ENCODE assay signal across 14 cellular contexts in the genomic region with DNA sequence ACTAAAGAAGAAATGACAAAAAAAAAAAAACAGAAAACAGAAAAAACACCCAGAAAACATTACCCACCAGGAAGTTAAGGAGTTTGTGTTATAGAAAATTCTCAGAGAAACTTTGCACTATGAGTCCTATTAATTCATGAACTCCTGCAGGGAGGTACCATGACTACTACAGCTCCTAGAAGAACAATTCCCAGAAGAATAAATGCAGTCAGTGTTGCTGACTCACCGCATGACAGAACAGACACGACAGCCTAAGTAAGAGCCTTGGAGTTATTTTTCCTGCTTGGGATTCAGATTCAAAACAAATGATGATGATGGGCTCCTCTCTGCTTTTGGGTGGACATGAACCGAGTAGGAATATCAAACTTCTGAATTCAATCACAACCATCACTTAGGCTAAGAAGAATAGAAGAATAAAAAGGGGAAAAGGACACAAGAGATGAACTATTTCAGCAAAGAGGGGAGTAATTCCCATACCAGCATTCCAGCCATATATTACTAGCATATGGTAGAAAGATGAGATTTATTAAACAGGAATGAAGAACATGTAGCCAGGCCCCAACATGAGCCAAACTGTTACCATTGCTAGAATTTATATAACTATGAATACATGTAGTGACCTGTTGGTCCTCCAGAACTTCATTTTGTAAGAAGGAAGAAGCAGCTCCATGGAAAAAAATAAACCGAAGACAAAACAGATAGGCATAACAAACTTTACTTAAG.
DNase-seq lines count a peak whose midpoint lies in the region; ATAC-seq, FAIRE-seq and TF ChIP-seq lines count a peak whose summit lies in the region.
"Had no signal": no experiment of that assay in that cellular context is flagged by ENCODE, and none has a peak within 500 bp of the region (broad histone marks: within the 10 kb centered on the region; RNA-seq: fewer than 3 reads in every experiment).

No MANE protein-coding gene starts in this region.

- TF ChIP-seq CTCF in SK-N-SH (IDR thresholded peaks at IDR 0.05) (no peak), epithelial cell of esophagus (IDR thresholded peaks at IDR 0.05; ENCODE audit: insufficient read depth, low read depth, low read length, missing control alignments) (no peak)

- H3K79me2 ChIP-seq in SK-N-SH (ENCODE audit: insufficient read depth) = no peaks in the 10 kb centered on the region

- H3K9ac ChIP-seq in SK-N-SH (no peak overlapping the region), neuronal stem cell (ENCODE audit: low read depth, low read length, poor library complexity) (no peak overlapping the region)
- H3K9ac ChIP-seq: BLaER1 treated with 17β-estradiol and CSF1 and Interleukin-3, amounts not matched to agents 10 nM and 100 nM had no signal

- no peak overlapping the region for H2BK12ac ChIP-seq in neuronal stem cell (ENCODE audit: low read length)

- no peak overlapping the region for H2BK15ac ChIP-seq in neuronal stem cell (ENCODE audit: low read length)

- 39% methylated on average over 4 of the region's 4 CpGs for WGBS in SK-N-SH (ENCODE audit: low lambda C conversion rate)
- no CpG with 5 or more reads among the region's 4 CpGs for WGBS in neuronal stem cell (ENCODE audit: extremely low coverage in 2 of 2, insufficient read length in 2 of 2, insufficient replicate concordance in 1 of 2), 2 donors

- no peak overlapping the region for H2BK5ac ChIP-seq in neuronal stem cell (ENCODE audit: low read length)

- H4K20me1 ChIP-seq in SK-N-SH (ENCODE audit: insufficient read depth) = no peaks in the 10 kb centered on the region
- H4K20me1 ChIP-seq: BLaER1 treated with 17β-estradiol and CSF1 and Interleukin-3, amounts not matched to agents 10 nM and 100 nM had no signal

- H3K4me1 ChIP-seq in SK-N-SH (ENCODE audit: control insufficient read depth in 1 of 2, insufficient read depth in 2 of 2, low read depth in 1 of 2, low read length in 1 of 2) (peaks cover 0 to 12% of the 10 kb centered on the region in 2 experiments; a peak in 2 of 4 replicates), neuronal stem cell (ENCODE audit: control insufficient read depth in 2 of 2, insufficient read depth in 1 of 2, low read depth in 1 of 2, low read length in 2 of 2) (peaks cover 0 to 13% of the 10 kb centered on the region in 2 donors)
- H3K4me1 ChIP-seq: BLaER1 treated with 17β-estradiol and CSF1 and Interleukin-3, amounts not matched to agents 10 nM and 100 nM; gastroesophageal sphincter had no signal

- ATAC-seq in HG03039 (IDR thresholded peaks at IDR 0.05; ENCODE audit: unreplicated experiment) = no peak
- ATAC-seq in GM19035 (IDR thresholded peaks at IDR 0.05; ENCODE audit: unreplicated experiment) = no peak
- no peak for ATAC-seq in HG03025 (IDR thresholded peaks at IDR 0.05; ENCODE audit: low FRiP score, unreplicated experiment)
- ATAC-seq: gastroesophageal sphincter had no signal

- H4K8ac ChIP-seq in neuronal stem cell (ENCODE audit: low read depth, low read length) = no peak overlapping the region

- H3K27me3 ChIP-seq in SK-N-SH (ENCODE audit: insufficient read depth) (no peaks in the 10 kb centered on the region), neuronal stem cell (ENCODE audit: control insufficient read depth in 3 of 3, insufficient read depth in 3 of 3, low read depth in 1 of 3, low read length in 3 of 3) (no peaks in the 10 kb centered on the region)
- H3K27me3 ChIP-seq: BLaER1 treated with 17β-estradiol and CSF1 and Interleukin-3, amounts not matched to agents 10 nM and 100 nM; gastroesophageal sphincter had no signal

- H3K36me3 ChIP-seq in SK-N-SH (replicated peaks in 1 of 2; ENCODE audit: control insufficient read depth in 1 of 2, insufficient read depth in 2 of 2, low read length in 1 of 2) (no peaks in the 10 kb centered on the region), neuronal stem cell (replicated peaks in 1 of 2; ENCODE audit: control insufficient read depth in 2 of 2, insufficient read depth in 2 of 2, low read length in 2 of 2) (no peaks in the 10 kb centered on the region)
- H3K36me3 ChIP-seq: BLaER1 treated with 17β-estradiol and CSF1 and Interleukin-3, amounts not matched to agents 10 nM and 100 nM; gastroesophageal sphincter had no signal

- TF ChIP-seq RAD21 in SK-N-SH (IDR thresholded peaks at IDR 0.05; ENCODE audit: low read length) = no peak

- H3K9me3 ChIP-seq in SK-N-SH (no peaks in the 10 kb centered on the region), neuronal stem cell (replicated peaks in 1 of 2; ENCODE audit: control insufficient read depth in 2 of 2, insufficient read depth in 1 of 2, low read depth in 1 of 2, low read length in 2 of 2) (no peaks in the 10 kb centered on the region)
- H3K9me3 ChIP-seq: gastroesophageal sphincter had no signal

- H3K4me3 ChIP-seq in SK-N-SH (ENCODE audit: low read depth in 2 of 2, low read length in 1 of 2) (no peak overlapping the region), epithelial cell of esophagus (ENCODE audit: low read length) (no peak overlapping the region), neuronal stem cell (ENCODE audit: low read length in 2 of 2) (no peak overlapping the region)
- H3K4me3 ChIP-seq: BLaER1 treated with 17β-estradiol and CSF1 and Interleukin-3, amounts not matched to agents 10 nM and 100 nM; gastroesophageal sphincter had no signal

- DNase-seq in EL = peak; percentile 79
- no peak for DNase-seq in SK-N-SH
- DNase-seq in epithelial cell of esophagus (ENCODE audit: low read depth) = peak; percentile 77
- DNase-seq in neuronal stem cell (ENCODE audit: low spot score) = no peak
- DNase-seq in GM12892 (ENCODE audit: insufficient read length) = no peak
- DNase-seq: activated CD4-positive, CD25-positive, alpha-beta regulatory T cell; cortex of kidney; NCI-H1092 had no signal

- no peaks in the 10 kb centered on the region for H3K79me1 ChIP-seq in neuronal stem cell (ENCODE audit: low read depth, low read length)

- H3K14ac ChIP-seq in neuronal stem cell (ENCODE audit: low read length) = no peak overlapping the region

- H3K4ac ChIP-seq in neuronal stem cell (ENCODE audit: low read length) = no peak overlapping the region

- H3K18ac ChIP-seq in neuronal stem cell (ENCODE audit: low read length) = no peak overlapping the region

- H3F3A ChIP-seq in SK-N-SH (replicated peaks; ENCODE audit: insufficient read depth) = no peaks in the 10 kb centered on the region

- H3K4me2 ChIP-seq in SK-N-SH (peak overlapping the region; percentile 40; the same call in 1 of the 2 replicates), neuronal stem cell (ENCODE audit: insufficient read depth, low read length, poor library complexity, severe bottlenecking) (no peak overlapping the region)
- H3K4me2 ChIP-seq: BLaER1 treated with 17β-estradiol and CSF1 and Interleukin-3, amounts not matched to agents 10 nM and 100 nM had no signal

- no peak for TF ChIP-seq POLR2A in GM12892 (IDR thresholded peaks at IDR 0.05; ENCODE audit: low read depth, low read length)

- CTCF ChIA-PET in SK-N-SH (lab: Yijun Ruan, JAX) = no interaction called here

- POLR2A ChIA-PET in SK-N-SH (lab: Yijun Ruan, JAX) = no interaction called here

- H3K23ac ChIP-seq in neuronal stem cell (ENCODE audit: low read depth, low read length, poor library complexity) = no peak overlapping the region

- no peak overlapping the region for H2AFZ ChIP-seq in SK-N-SH (ENCODE audit: low read depth)
- H2AFZ ChIP-seq in neuronal stem cell (ENCODE audit: low read length) = peak overlapping the region; percentile 23

- H4K91ac ChIP-seq in neuronal stem cell (ENCODE audit: low read depth, low read length, poor library complexity) = no peak overlapping the region

- H3K27ac ChIP-seq in SK-N-SH (ENCODE audit: low read depth in 2 of 2, low read length in 1 of 2) (peak overlapping the region; percentile 56 to 60; a peak in 2 of 4 replicates), neuronal stem cell (replicated peaks; ENCODE audit: low read length) (no peak overlapping the region)
- H3K27ac ChIP-seq: BLaER1 treated with 17β-estradiol and CSF1 and Interleukin-3, amounts not matched to agents 10 nM and 100 nM; gastroesophageal sphincter had no signal

- H3K9me2 ChIP-seq in SK-N-SH = no peaks in the 10 kb centered on the region

- H2AK5ac ChIP-seq in neuronal stem cell (ENCODE audit: low read depth, low read length) = no peak overlapping the region

- no peak for FAIRE-seq in GM12892 (lab: Jason Lieb, UNC)
- FAIRE-seq: islet of Langerhans had no signal

- no peak for TF ChIP-seq EP300 in SK-N-SH (IDR thresholded peaks at IDR 0.05; ENCODE audit: borderline replicate concordance in 1 of 2, low read depth in 1 of 2, low read length in 1 of 2)

- H2BK120ac ChIP-seq in neuronal stem cell (ENCODE audit: low read depth, low read length) = no peak overlapping the region

TF ChIP-seq in SK-N-SH, 30 proteins besides CTCF, POLR2A, EP300 and RAD21 (continues in another document):
- no peak for TF ChIP-seq TEAD4 (IDR thresholded peaks at IDR 0.05; ENCODE audit: borderline replicate concordance, insufficient read depth)
- TF ChIP-seq, protein P1, sequence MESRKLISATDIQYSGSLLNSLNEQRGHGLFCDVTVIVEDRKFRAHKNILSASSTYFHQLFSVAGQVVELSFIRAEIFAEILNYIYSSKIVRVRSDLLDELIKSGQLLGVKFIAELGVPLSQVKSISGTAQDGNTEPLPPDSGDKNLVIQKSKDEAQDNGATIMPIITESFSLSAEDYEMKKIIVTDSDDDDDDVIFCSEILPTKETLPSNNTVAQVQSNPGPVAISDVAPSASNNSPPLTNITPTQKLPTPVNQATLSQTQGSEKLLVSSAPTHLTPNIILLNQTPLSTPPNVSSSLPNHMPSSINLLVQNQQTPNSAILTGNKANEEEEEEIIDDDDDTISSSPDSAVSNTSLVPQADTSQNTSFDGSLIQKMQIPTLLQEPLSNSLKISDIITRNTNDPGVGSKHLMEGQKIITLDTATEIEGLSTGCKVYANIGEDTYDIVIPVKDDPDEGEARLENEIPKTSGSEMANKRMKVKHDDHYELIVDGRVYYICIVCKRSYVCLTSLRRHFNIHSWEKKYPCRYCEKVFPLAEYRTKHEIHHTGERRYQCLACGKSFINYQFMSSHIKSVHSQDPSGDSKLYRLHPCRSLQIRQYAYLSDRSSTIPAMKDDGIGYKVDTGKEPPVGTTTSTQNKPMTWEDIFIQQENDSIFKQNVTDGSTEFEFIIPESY (IDR thresholded peaks at IDR 0.05; ENCODE audit: borderline replicate concordance, low read depth) = no peak
- no peak for TF ChIP-seq RCOR1 (IDR thresholded peaks at IDR 0.05; ENCODE audit: low read length)
- peak; percentile 63; the same call in 1 of the 2 replicates for TF ChIP-seq FOSL2 (IDR thresholded peaks at IDR 0.05; ENCODE audit: borderline replicate concordance, low read depth)
- no peak for TF ChIP-seq SIN3A (IDR thresholded peaks at IDR 0.05; ENCODE audit: borderline replicate concordance, low read depth, low read length)

Comparison
In these comparisons a context has a peak if more than half of its experiments do, and no peak if none do; other contexts are left out.
1. DNase-seq: peak in EL (single experiment) and epithelial cell of esophagus (single experiment); none in SK-N-SH (single experiment), neuronal stem cell (single experiment) and GM12892 (single experiment).